Comparison of ENCODE assay signal across 11 cellular contexts in genomic region chr22:30014244-30014643, GRCh38.
"Had no signal": no experiment of that assay in that cellular context is flagged by ENCODE, and none has a peak within 500 bp of the region (broad histone marks: within the 10 kb centered on the region; RNA-seq: fewer than 3 reads in every experiment).

No MANE protein-coding gene starts in this region.

- ATAC-seq: activated naive CD8-positive, alpha-beta T cell treated with anti-CD3 and anti-CD28 coated beads, Interleukin-2, amount 50 U/mL, for 24 hours; left lobe of liver; naive thymus-derived CD4-positive, alpha-beta T cell; stimulated activated memory B cell treated with anti-CD40 and anti-IgM and Interleukin-4, amounts not matched to agents 10 μg/mL and 1 μg/mL and 100 μg/mL, for 72 hours had no signal

- H3K36me3 ChIP-seq: uterus had no signal

- H3K27me3 Mint-ChIP-seq: activated naive CD8-positive, alpha-beta T cell treated with anti-CD3 and anti-CD28 coated beads, Interleukin-2, amount 50 U/mL, for 24 hours; naive thymus-derived CD4-positive, alpha-beta T cell; stimulated activated memory B cell treated with anti-CD40 and anti-IgM and Interleukin-4, amounts not matched to agents 10 μg/mL and 1 μg/mL and 100 μg/mL, for 72 hours had no signal

- H3K4me3 ChIP-seq: dorsolateral prefrontal cortex, uterus had no signal

- H3K4me1 Mint-ChIP-seq: activated naive CD8-positive, alpha-beta T cell treated with anti-CD3 and anti-CD28 coated beads, Interleukin-2, amount 50 U/mL, for 24 hours; stimulated activated memory B cell treated with anti-CD40 and anti-IgM and Interleukin-4, amounts not matched to agents 10 μg/mL and 1 μg/mL and 100 μg/mL, for 72 hours had no signal

- H3K9me3 ChIP-seq: uterus had no signal

- H3K27me3 ChIP-seq: dorsolateral prefrontal cortex, uterus had no signal

- H3K4me1 ChIP-seq: uterus had no signal

- H3K27ac Mint-ChIP-seq: activated naive CD4-positive, alpha-beta T cell treated with anti-CD3 and anti-CD28 coated beads for 36 hours; activated T-helper 2 cell treated with anti-CD3 and anti-CD28 coated beads, Interferon-gamma antibody, Interleukin-2, Interleukin-4, amounts not matched to agents 10 μg/mL and 5 μg/mL and 100 μg/mL, durations not matched to agents 14 hours and 24 hours and 36 hours; stimulated activated memory B cell treated with anti-CD40 and anti-IgM and Interleukin-4, amounts not matched to agents 10 μg/mL and 1 μg/mL and 100 μg/mL, for 72 hours; T-helper 2 cell treated with Interferon-gamma antibody and Interleukin-4, amounts not matched to agents 5 μg/mL and 100 μg/mL, for 36 hours had no signal

- H3K4me3 Mint-ChIP-seq: activated naive CD4-positive, alpha-beta T cell treated with anti-CD3 and anti-CD28 coated beads for 36 hours; activated naive CD8-positive, alpha-beta T cell treated with anti-CD3 and anti-CD28 coated beads, Interleukin-2, amount 50 U/mL, for 24 hours; naive thymus-derived CD4-positive, alpha-beta T cell; stimulated activated memory B cell treated with anti-CD40 and anti-IgM and Interleukin-4, amounts not matched to agents 10 μg/mL and 1 μg/mL and 100 μg/mL, for 72 hours; T-helper 2 cell treated with Interferon-gamma antibody and Interleukin-4, amounts not matched to agents 5 μg/mL and 100 μg/mL, for 36 hours had no signal

- H3K27ac ChIP-seq: dorsolateral prefrontal cortex, uterus had no signal

- H3K9me3 Mint-ChIP-seq: activated naive CD4-positive, alpha-beta T cell treated with anti-CD3 and anti-CD28 coated beads for 36 hours; activated naive CD8-positive, alpha-beta T cell treated with anti-CD3 and anti-CD28 coated beads, Interleukin-2, amount 50 U/mL, for 24 hours; activated T-helper 2 cell treated with anti-CD3 and anti-CD28 coated beads, Interferon-gamma antibody, Interleukin-2, Interleukin-4, amounts not matched to agents 10 μg/mL and 5 μg/mL and 100 μg/mL, durations not matched to agents 14 hours and 24 hours and 36 hours; naive thymus-derived CD4-positive, alpha-beta T cell; stimulated activated memory B cell treated with anti-CD40 and anti-IgM and Interleukin-4, amounts not matched to agents 10 μg/mL and 1 μg/mL and 100 μg/mL, for 72 hours; T-helper 2 cell treated with Interferon-gamma antibody and Interleukin-4, amounts not matched to agents 5 μg/mL and 100 μg/mL, for 36 hours had no signal

- DNase-seq: activated CD4-positive, CD25-positive, alpha-beta regulatory T cell treated with anti-CD3 and anti-CD28 coated beads, Interleukin-2, amount 50 U/mL, for 72 hours; activated naive CD4-positive, alpha-beta T cell treated with anti-CD3 and anti-CD28 coated beads for 36 hours; activated naive CD8-positive, alpha-beta T cell treated with anti-CD3 and anti-CD28 coated beads, Interleukin-2, amount 50 U/mL, for 24 hours; dorsolateral prefrontal cortex; naive thymus-derived CD4-positive, alpha-beta T cell; stimulated activated CD4-positive, alpha-beta T cell treated with anti-CD3 and anti-CD28 coated beads, Interleukin-12 subunit alpha, Interleukin-12 subunit beta, amount 100 ng/mL, for 4 hours; uterus had no signal
